Comparison of ENCODE assay signal across 13 cellular contexts in genomic region chr6:144758602-144759001, GRCh38.
DNase-seq lines count a peak whose midpoint lies in the region; ATAC-seq, FAIRE-seq and TF ChIP-seq lines count a peak whose summit lies in the region.
"Had no signal": no experiment of that assay in that cellular context is flagged by ENCODE, and none has a peak within 500 bp of the region (broad histone marks: within the 10 kb centered on the region; RNA-seq: fewer than 3 reads in every experiment).

No MANE protein-coding gene starts in this region.

- TF ChIP-seq CTCF in omental fat pad (IDR thresholded peaks at IDR 0.05), result no peak

- peak; percentile 84 for ATAC-seq in HG02759 (IDR thresholded peaks at IDR 0.05; ENCODE audit: unreplicated experiment)
- no peak for ATAC-seq in omental fat pad (ENCODE audit: low FRiP score)
- no peak for ATAC-seq in GM21367 (IDR thresholded peaks at IDR 0.05; ENCODE audit: unreplicated experiment)
- ATAC-seq: CD8-positive, alpha-beta T cell; upper lobe of right lung had no signal

- FAIRE-seq in GM18507 (lab: Jason Lieb, UNC) (peak; percentile 42), RCC 7860 (lab: Jason Lieb, UNC) (no peak)

- no peak for DNase-seq in GM18507 (ENCODE audit: extremely low spot score, insufficient read length, low read depth)
- DNase-seq in RCC 7860 (ENCODE audit: low spot score), result peak; percentile 31
- peak; percentile 21 for DNase-seq in glomerular visceral epithelial cell (ENCODE audit: extremely low spot score)
- no peak for DNase-seq in omental fat pad (ENCODE audit: low spot score)
- no peak for DNase-seq in DMS79 (lab: John Stamatoyannopoulos, UW)
- DNase-seq in ecto neural progenitor cell (ENCODE audit: low spot score), result no peak
- DNase-seq: activated CD4-positive, alpha-beta T cell treated with anti-CD3 and anti-CD28 coated beads, Interleukin-2, amount 50 U/mL, for 48 hours; activated naive CD8-positive, alpha-beta T cell treated with anti-CD3 and anti-CD28 coated beads, Interleukin-2, amount 10 ng/mL, durations not matched to agents 7 days and 5 days; CD8-positive, alpha-beta T cell; NCI-H446; upper lobe of right lung had no signal

Comparison
In these comparisons a context has a peak if more than half of its experiments do, and no peak if none do; other contexts are left out.
1. DNase-seq: peak in RCC 7860 (single experiment) and glomerular visceral epithelial cell (single experiment); none in GM18507 (single experiment), omental fat pad (single experiment), DMS79 (single experiment) and ecto neural progenitor cell (single experiment).